Comparison of ENCODE assay signal across 1 cellular context in genomic region chr9:127396253-127396807, GRCh38.
TF ChIP-seq lines count a peak whose summit lies in the region.

No MANE protein-coding gene starts in this region.

TF ChIP-seq in HepG2, 621 proteins besides CTCF, POLR2A, EP300 and RAD21 (continued from another document and continues in another):
- TF ChIP-seq PRDM4 (CRISPR knock-in tag; IDR thresholded peaks at IDR 0.05; ENCODE audit: borderline replicate concordance), result no peak
- no peak for TF ChIP-seq PITX1 (CRISPR knock-in tag; IDR thresholded peaks at IDR 0.05)
- peak; percentile 48 for TF ChIP-seq ZNF18 (CRISPR knock-in tag; IDR thresholded peaks at IDR 0.05; ENCODE audit: insufficient replicate concordance)
- TF ChIP-seq DBP (CRISPR knock-in tag; IDR thresholded peaks at IDR 0.05; ENCODE audit: not compliant biosample characterization), result no peak
- TF ChIP-seq DNMT1 (CRISPR knock-in tag; IDR thresholded peaks at IDR 0.05), result no peak
- TF ChIP-seq ZNF792 (CRISPR knock-in tag; IDR thresholded peaks at IDR 0.05), result 0 out of 2 replicates have a peak, but pooled peaks have one; percentile 42
- TF ChIP-seq ZSCAN29 (CRISPR knock-in tag; conservative IDR thresholded peaks at IDR 0.05), result 0 out of 2 replicates have a peak, but pooled peaks have one; percentile 9
- TF ChIP-seq ZNF607 (CRISPR knock-in tag; IDR thresholded peaks at IDR 0.05; ENCODE audit: borderline replicate concordance), result no peak; the same call in 1 of the 2 replicates
- TF ChIP-seq ZFP37 (CRISPR knock-in tag; IDR thresholded peaks at IDR 0.05; ENCODE audit: borderline replicate concordance), result no peak; the same call in 1 of the 2 replicates
- peak; percentile 29; the same call in 1 of the 2 replicates for TF ChIP-seq MTERF4 (CRISPR knock-in tag; IDR thresholded peaks at IDR 0.05)
- no peak for TF ChIP-seq MED1 (CRISPR knock-in tag; IDR thresholded peaks at IDR 0.05)
- TF ChIP-seq TGIF2 (CRISPR knock-in tag; IDR thresholded peaks at IDR 0.05), result peak; percentile 90
- no peak; the same call in 1 of the 2 replicates for TF ChIP-seq ZNF788 (CRISPR knock-in tag; IDR thresholded peaks at IDR 0.05; ENCODE audit: borderline replicate concordance)
- no peak for TF ChIP-seq ZNF431 (CRISPR knock-in tag; IDR thresholded peaks at IDR 0.05; ENCODE audit: borderline replicate concordance, low read depth)
- no peak for TF ChIP-seq HNRNPUL1 (IDR thresholded peaks at IDR 0.05; ENCODE audit: low read depth, low read length)
- no peak; a peak in 1 of 4 replicates for TF ChIP-seq HMGXB4 (CRISPR knock-in tag; IDR thresholded peaks at IDR 0.05; ENCODE audit: borderline replicate concordance in 1 of 2, low read depth in 1 of 2)
- 0 out of 2 replicates have a peak, but pooled peaks have one; percentile 21 for TF ChIP-seq MED13 (CRISPR knock-in tag; IDR thresholded peaks at IDR 0.05)
- no peak for TF ChIP-seq NFIB (CRISPR knock-in tag; IDR thresholded peaks at IDR 0.05; ENCODE audit: borderline replicate concordance)
- TF ChIP-seq MAFK (conservative IDR thresholded peaks at IDR 0.05 in 1 of 2, IDR thresholded peaks at IDR 0.05 in 1 of 2; ENCODE audit: low read length in 2 of 2), result no peak
- peak; percentile 18; the same call in 1 of the 2 replicates for TF ChIP-seq SOX5 (CRISPR knock-in tag; IDR thresholded peaks at IDR 0.05; ENCODE audit: borderline replicate concordance)
- TF ChIP-seq MLX (CRISPR knock-in tag; IDR thresholded peaks at IDR 0.05), result 0 out of 2 replicates have a peak, but pooled peaks have one; percentile 19
- TF ChIP-seq RNF2 (conservative IDR thresholded peaks at IDR 0.05; ENCODE audit: low read depth), result 0 out of 2 replicates have a peak, but pooled peaks have one; percentile 39
- no peak for TF ChIP-seq NCOA2 (CRISPR knock-in tag; IDR thresholded peaks at IDR 0.05)
- no peak for TF ChIP-seq CEBPB (IDR thresholded peaks at IDR 0.05; ENCODE audit: borderline replicate concordance, low read depth, low read length)
- no peak for TF ChIP-seq ZNF280D (CRISPR knock-in tag; IDR thresholded peaks at IDR 0.05)
- TF ChIP-seq KAT7 (CRISPR knock-in tag; IDR thresholded peaks at IDR 0.05; ENCODE audit: borderline replicate concordance), result no peak
- no peak for TF ChIP-seq IRX3 (CRISPR knock-in tag; IDR thresholded peaks at IDR 0.05; ENCODE audit: borderline replicate concordance, low read depth)
- TF ChIP-seq RAD51 (IDR thresholded peaks at IDR 0.05; ENCODE audit: borderline replicate concordance), result peak; percentile 44; the same call in 1 of the 2 replicates
- TF ChIP-seq HOXA9 (CRISPR knock-in tag; IDR thresholded peaks at IDR 0.05; ENCODE audit: borderline replicate concordance), result no peak
- no peak for TF ChIP-seq NR2C2 (CRISPR knock-in tag; IDR thresholded peaks at IDR 0.05; ENCODE audit: borderline replicate concordance)
- TF ChIP-seq ZNF574 (CRISPR knock-in tag; IDR thresholded peaks at IDR 0.05), result no peak
- peak; percentile 93; the same call in 1 of the 2 replicates for TF ChIP-seq SNAI1 (CRISPR knock-in tag; IDR thresholded peaks at IDR 0.05; ENCODE audit: borderline replicate concordance)
- TF ChIP-seq THYN1 (CRISPR knock-in tag; IDR thresholded peaks at IDR 0.05; ENCODE audit: borderline replicate concordance, low read depth), result no peak
- TF ChIP-seq ZBTB25 (CRISPR knock-in tag; IDR thresholded peaks at IDR 0.05), result no peak
- peak; percentile 78 for TF ChIP-seq ZNF687 (CRISPR knock-in tag; IDR thresholded peaks at IDR 0.05)
- peak; percentile 61 for TF ChIP-seq ZFP90 (CRISPR knock-in tag; IDR thresholded peaks at IDR 0.05; ENCODE audit: borderline replicate concordance)
